ENCODE assay signal across 19 cellular contexts in genomic region chr10:11212285-11212684, GRCh38.
A peak's percentile ranks its signal among the peaks of the same experiment; 100 is the strongest.
DNase-seq lines count a peak whose midpoint lies in the region; ATAC-seq, FAIRE-seq and TF ChIP-seq lines count a peak whose summit lies in the region.
"Had no signal": no experiment of that assay in that cellular context is flagged by ENCODE, and none has a peak within 500 bp of the region (broad histone marks: within the 10 kb centered on the region; RNA-seq: fewer than 3 reads in every experiment).

No MANE protein-coding gene starts in this region.

- POLR2A ChIA-PET in activated CD4-positive, alpha-beta memory T cell treated with anti-CD3 and anti-CD28 coated beads, Interleukin-2, amount 10 ng/mL, durations not matched to agents 7 days and 5 days (lab: Charles Lee), result interaction anchor here (1.2 to 6.6 kb wide), 2 partner anchors 15 to 33 kb away, joined by 3 to 38 read pairs; no protein-coding TSS in a partner anchor

- no peak for TF ChIP-seq POLR2A in H54 (IDR thresholded peaks at IDR 0.05; ENCODE audit: low read depth, low read length)

- FAIRE-seq in H54 (lab: Jason Lieb, UNC), result no peak

- TF ChIP-seq CTCF in glutamatergic neuron (IDR thresholded peaks at IDR 0.05; ENCODE audit: partially characterized antibody, unreplicated experiment), result no peak
- no peak for TF ChIP-seq CTCF in brain microvascular endothelial cell (IDR thresholded peaks at IDR 0.05; ENCODE audit: low read depth, low read length, missing control alignments)

- no peaks in the 10 kb centered on the region for H3K27me3 Mint-ChIP-seq in stimulated activated naive CD8-positive, alpha-beta T cell treated with anti-CD3 and anti-CD28 coated beads, Interleukin-15, Interleukin-2, amounts not matched to agents 100 ng/mL and 50 ng/mL, for 24 hours
- no peaks in the 10 kb centered on the region for H3K27me3 Mint-ChIP-seq in activated CD4-positive, alpha-beta memory T cell treated with anti-CD3 and anti-CD28 coated beads, Interleukin-2, amount 10 ng/mL, durations not matched to agents 7 days and 5 days
- H3K27me3 Mint-ChIP-seq in glutamatergic neuron (ENCODE audit: unreplicated experiment), result peaks cover 9% of the 10 kb centered on the region

- ATAC-seq in stimulated activated naive CD8-positive, alpha-beta T cell treated with anti-CD3 and anti-CD28 coated beads, Interleukin-15, Interleukin-2, amounts not matched to agents 100 U/mL and 50 U/mL, for 24 hours, result no peak

- H3K4me1 Mint-ChIP-seq in stimulated activated naive CD8-positive, alpha-beta T cell treated with anti-CD3 and anti-CD28 coated beads, Interleukin-15, Interleukin-2, amounts not matched to agents 100 ng/mL and 50 ng/mL, for 24 hours (ENCODE audit: low read depth), result peaks cover 100% of the 10 kb centered on the region
- H3K4me1 Mint-ChIP-seq in activated CD4-positive, alpha-beta memory T cell treated with anti-CD3 and anti-CD28 coated beads, Interleukin-2, amount 10 ng/mL, durations not matched to agents 7 days and 5 days, result peaks cover 98% of the 10 kb centered on the region
- peaks cover 40% of the 10 kb centered on the region for H3K4me1 Mint-ChIP-seq in glutamatergic neuron (ENCODE audit: low read depth, unreplicated experiment)

- H3K27ac ChIP-seq in brain microvascular endothelial cell, result no peak overlapping the region

- peaks cover 80% of the 10 kb centered on the region for H3K36me3 Mint-ChIP-seq in stimulated activated naive CD8-positive, alpha-beta T cell treated with anti-CD3 and anti-CD28 coated beads, Interleukin-15, Interleukin-2, amounts not matched to agents 100 ng/mL and 50 ng/mL, for 24 hours (ENCODE audit: low read depth)
- peaks cover 96% of the 10 kb centered on the region for H3K36me3 Mint-ChIP-seq in activated CD4-positive, alpha-beta memory T cell treated with anti-CD3 and anti-CD28 coated beads, Interleukin-2, amount 10 ng/mL, durations not matched to agents 7 days and 5 days (ENCODE audit: low read depth)
- peaks cover 5% of the 10 kb centered on the region for H3K36me3 Mint-ChIP-seq in glutamatergic neuron (ENCODE audit: unreplicated experiment)

- H3K27me3 ChIP-seq in brain microvascular endothelial cell (replicated peaks), result no peaks in the 10 kb centered on the region
- H3K27me3 ChIP-seq: BE2C had no signal

- no peaks in the 10 kb centered on the region for H3K36me3 ChIP-seq in brain microvascular endothelial cell (replicated peaks)
- H3K36me3 ChIP-seq: BE2C had no signal

- CTCF ChIA-PET in activated CD4-positive, alpha-beta memory T cell treated with anti-CD3 and anti-CD28 coated beads, Interleukin-2, amount 10 ng/mL, durations not matched to agents 7 days and 5 days (lab: Charles Lee), result interaction anchor here (0.7 to 1.2 kb wide), 2 partner anchors 10 to 13 kb away, joined by 3 to 6 read pairs; no protein-coding TSS in a partner anchor

- in situ Hi-C loops in brain microvascular endothelial cell (cut with HindIII; ENCODE audit: low pct_ligation_motif_present, low sequenced_read_pairs), result no loop called here

- H3K4me3 Mint-ChIP-seq in stimulated activated naive CD8-positive, alpha-beta T cell treated with anti-CD3 and anti-CD28 coated beads, Interleukin-15, Interleukin-2, amounts not matched to agents 100 ng/mL and 50 ng/mL, for 24 hours, result peak overlapping the region; percentile 83
- no peak overlapping the region for H3K4me3 Mint-ChIP-seq in activated CD4-positive, alpha-beta memory T cell treated with anti-CD3 and anti-CD28 coated beads, Interleukin-2, amount 10 ng/mL, durations not matched to agents 7 days and 5 days
- H3K4me3 Mint-ChIP-seq in glutamatergic neuron (ENCODE audit: unreplicated experiment), result peak overlapping the region; percentile 37

- H3K27ac Mint-ChIP-seq in stimulated activated naive CD8-positive, alpha-beta T cell treated with anti-CD3 and anti-CD28 coated beads, Interleukin-15, Interleukin-2, amounts not matched to agents 100 ng/mL and 50 ng/mL, for 24 hours, result peak overlapping the region; percentile 99
- H3K27ac Mint-ChIP-seq in activated CD4-positive, alpha-beta memory T cell treated with anti-CD3 and anti-CD28 coated beads, Interleukin-2, amount 10 ng/mL, durations not matched to agents 7 days and 5 days, result peak overlapping the region; percentile 33
- peak overlapping the region; percentile 14 for H3K27ac Mint-ChIP-seq in glutamatergic neuron (ENCODE audit: unreplicated experiment)

- no peak for DNase-seq in stimulated activated naive CD8-positive, alpha-beta T cell treated with anti-CD3 and anti-CD28 coated beads, Interleukin-15, Interleukin-2, amounts not matched to agents 100 U/mL and 50 U/mL, for 24 hours
- DNase-seq in activated CD4-positive, alpha-beta memory T cell treated with anti-CD3 and anti-CD28 coated beads, Interleukin-2, amount 10 ng/mL, durations not matched to agents 7 days and 5 days, result no peak
- DNase-seq in glutamatergic neuron (no peak), NCI-H1694 (lab: John Stamatoyannopoulos, UW) (no peak), H54 (ENCODE audit: insufficient read length, low spot score) (no peak), brain microvascular endothelial cell (no peak)
- DNase-seq: activated CD4-positive, alpha-beta T cell treated with anti-CD3 and anti-CD28 coated beads for 1 hour; BE2C; cortex of kidney; DMS53; erythroblast; H7; MV-4-11; NCI-H2081; NCI-H524 treated with DMSO at 0.1 percent for 48 hours; SHP77; trophoblast cell had no signal

- H3K4me3 ChIP-seq in brain microvascular endothelial cell (ENCODE audit: low read depth, low read length), result no peak overlapping the region
- H3K4me3 ChIP-seq: smooth muscle cell had no signal

- no peaks in the 10 kb centered on the region for H3K9me3 Mint-ChIP-seq in stimulated activated naive CD8-positive, alpha-beta T cell treated with anti-CD3 and anti-CD28 coated beads, Interleukin-15, Interleukin-2, amounts not matched to agents 100 ng/mL and 50 ng/mL, for 24 hours
- no peaks in the 10 kb centered on the region for H3K9me3 Mint-ChIP-seq in activated CD4-positive, alpha-beta memory T cell treated with anti-CD3 and anti-CD28 coated beads, Interleukin-2, amount 10 ng/mL, durations not matched to agents 7 days and 5 days
- peaks cover 16% of the 10 kb centered on the region for H3K9me3 Mint-ChIP-seq in glutamatergic neuron (ENCODE audit: unreplicated experiment)

Comparison
In these comparisons a context has a peak if more than half of its experiments do, and no peak if none do; other contexts are left out.
1. H3K27ac Mint-ChIP-seq: peak in every context shown above with its lines; median percentile 99 in stimulated activated naive CD8-positive, alpha-beta T cell treated with anti-CD3 and anti-CD28 coated beads, Interleukin-15, Interleukin-2, amounts not matched to agents 100 ng/mL and 50 ng/mL, for 24 hours; 33 in activated CD4-positive, alpha-beta memory T cell treated with anti-CD3 and anti-CD28 coated beads, Interleukin-2, amount 10 ng/mL, durations not matched to agents 7 days and 5 days; 14 in glutamatergic neuron.